7 cellular contexts compared by ENCODE assay signal in the genomic region with DNA sequence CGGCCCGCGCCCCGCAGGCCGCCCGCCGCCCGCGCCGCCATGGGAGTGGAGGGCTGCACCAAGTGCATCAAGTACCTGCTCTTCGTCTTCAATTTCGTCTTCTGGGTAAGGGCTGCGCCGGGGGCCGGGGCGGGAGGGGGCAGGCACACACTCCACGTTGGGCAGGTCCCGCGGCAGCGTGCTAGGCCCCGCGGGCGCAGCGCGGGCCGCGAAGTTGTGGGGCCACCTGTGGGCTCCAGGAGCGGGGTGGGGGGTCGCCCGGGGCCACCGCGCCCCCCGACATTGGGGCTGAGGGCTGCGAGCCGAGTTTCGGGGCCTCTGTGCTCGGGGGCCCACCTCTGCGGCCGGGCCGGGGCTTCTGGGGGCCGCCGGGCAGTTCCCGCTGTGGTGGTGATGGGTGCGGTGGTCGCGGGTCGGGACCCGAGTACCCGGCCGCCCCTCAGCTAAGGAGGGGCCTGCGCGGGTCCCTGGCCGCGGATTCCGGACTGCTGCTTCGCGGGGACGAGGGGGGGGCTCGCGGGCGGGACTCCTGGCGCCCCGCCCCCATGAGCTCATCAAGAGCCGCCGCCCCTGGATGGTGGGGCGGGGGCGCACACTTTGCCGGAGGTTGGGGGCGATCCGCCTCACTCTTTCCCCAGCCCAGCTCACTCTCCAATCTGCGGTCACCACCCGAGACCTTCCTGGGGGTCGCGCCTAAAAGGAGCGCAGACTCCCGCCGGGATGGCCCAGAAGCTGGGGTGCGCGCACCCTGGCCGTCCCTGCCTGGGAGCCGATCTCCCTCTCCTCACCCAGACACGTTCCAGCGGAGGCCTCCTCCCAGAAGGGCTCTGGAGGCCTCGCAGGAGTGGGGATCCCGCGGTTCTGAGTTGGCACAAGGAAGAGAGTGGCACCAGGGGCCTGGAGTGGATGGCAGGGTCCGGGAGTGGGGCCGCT. TPM values are rescaled to one million over a fixed set of nuclear protein-coding genes. Genes with fewer than 3 reads are reported as not detected.
A peak's percentile ranks its signal among the peaks of the same experiment; 100 is the strongest.
DNase-seq lines count a peak whose midpoint lies in the region; ATAC-seq, FAIRE-seq and TF ChIP-seq lines count a peak whose summit lies in the region.

No MANE protein-coding gene starts in this region.

- H3K27ac Mint-ChIP-seq in T-helper 17 cell, result peak overlapping the region; percentile 68

- WGBS in K562 (ENCODE audit: insufficient coverage, low coverage, missing lambda C conversion rate), result 2% methylated on average over 29 of the region's 88 CpGs

- peak overlapping the region; percentile 86 for H3K4me2 ChIP-seq in K562 (ENCODE audit: insufficient read depth, low read length)
- H3K4me2 ChIP-seq in skeletal muscle satellite cell (ENCODE audit: low read length), result peak overlapping the region; percentile 94

- peaks cover 21% of the 10 kb centered on the region; the same call in 2 of the 3 replicates for H3K36me3 ChIP-seq in K562 (ENCODE audit: control insufficient read depth, insufficient read depth, low read length)
- no peaks in the 10 kb centered on the region for H3K36me3 ChIP-seq in iPS-18a (ENCODE audit: control insufficient read depth, low read depth, low read length)
- H3K36me3 ChIP-seq in skeletal muscle satellite cell (ENCODE audit: insufficient read depth, low read length), result no peaks in the 10 kb centered on the region

- peak overlapping the region; percentile 85; the same call in 2 of the 3 replicates for H3K27ac ChIP-seq in K562 (ENCODE audit: extremely low read depth, low read depth, low read length)
- no peak overlapping the region for H3K27ac ChIP-seq in iPS-18a (ENCODE audit: low read length)

- peak overlapping the region; percentile 88 for H3K4me3 Mint-ChIP-seq in T-helper 17 cell

- TF ChIP-seq EP300 in K562 (IDR thresholded peaks at IDR 0.05; ENCODE audit: low read length), result no peak

- ATAC-seq in HG03039 (IDR thresholded peaks at IDR 0.05; ENCODE audit: unreplicated experiment) (peak; percentile 14), T-helper 17 cell (peak; percentile 61), K562 (peak; percentile 86)

- peaks cover 14% of the 10 kb centered on the region for H3K9me1 ChIP-seq in K562 (ENCODE audit: control insufficient read depth, insufficient read depth, low read length)

- no peak for TF ChIP-seq RAD21 in K562 (CRISPR knock-in tag; conservative IDR thresholded peaks at IDR 0.05 in 1 of 2, IDR thresholded peaks at IDR 0.05 in 1 of 2)

- H2AFZ ChIP-seq in K562 (ENCODE audit: low read depth, low read length), result 0 out of 2 replicates have a peak overlapping the region, but pooled peaks have one; percentile 32

- BruUV-seq in K562 (replicated peaks; lab: Mats Ljungman, UMichigan), result no TSS peak

- TF ChIP-seq CTCF in GM13976 (IDR thresholded peaks at IDR 0.05; ENCODE audit: borderline replicate concordance, control extremely low read depth, extremely low read depth, insufficient read depth, missing control alignments) (no peak), K562 (IDR thresholded peaks at IDR 0.05 in 2 of 3, conservative IDR thresholded peaks at IDR 0.05 in 1 of 3; ENCODE audit: insufficient read depth in 2 of 3, low read depth in 1 of 3, low read length in 3 of 3) (no peak)

- peaks cover 14% of the 10 kb centered on the region for H3K4me1 Mint-ChIP-seq in T-helper 17 cell

- no peak for TF ChIP-seq POLR2A in K562 (conservative IDR thresholded peaks at IDR 0.05)

- intact Hi-C loops in K562 (cut with micrococcal nuclease), result no loop called here

- H3K27me3 ChIP-seq in K562 (ENCODE audit: control insufficient read depth in 2 of 2, insufficient read depth in 2 of 2, low read length in 2 of 2) (no peaks in the 10 kb centered on the region; a peak in 1 of 5 replicates), iPS-18a (ENCODE audit: control insufficient read depth, insufficient read depth, low read length) (no peaks in the 10 kb centered on the region), skeletal muscle satellite cell (ENCODE audit: control insufficient read depth, insufficient read depth, low read length) (no peaks in the 10 kb centered on the region)

- POLR2A ChIA-PET in K562 (lab: Yijun Ruan, JAX), result interaction anchor here (0.6 to 2.4 kb wide), 12 partner anchors 8 to 1570 kb away, joined by 3 to 17 read pairs (median 4); a partner anchor contains a TSS

- H3K4me1 ChIP-seq in K562 (replicated peaks in 1 of 2; ENCODE audit: control insufficient read depth in 2 of 2, insufficient read depth in 2 of 2, low read length in 2 of 2) (peaks cover 15 to 64% of the 10 kb centered on the region in 2 experiments; a peak in 4 of 5 replicates), iPS-18a (ENCODE audit: control insufficient read depth, low read depth, low read length) (peaks cover 4% of the 10 kb centered on the region), skeletal muscle satellite cell (ENCODE audit: control insufficient read depth, insufficient read depth, low read length) (peaks cover 38% of the 10 kb centered on the region)

- H3K9me3 ChIP-seq in T-helper 17 cell (ENCODE audit: control insufficient read depth, low read length, poor library complexity, severe bottlenecking) (no peaks in the 10 kb centered on the region), K562 (replicated peaks; ENCODE audit: control insufficient read depth, insufficient read depth, low read depth, low read length) (no peaks in the 10 kb centered on the region), iPS-18a (ENCODE audit: control insufficient read depth, low read depth, low read length) (no peaks in the 10 kb centered on the region), skeletal muscle satellite cell (replicated peaks; ENCODE audit: low read length) (no peaks in the 10 kb centered on the region)

- CTCF ChIA-PET in K562 (lab: Yijun Ruan, JAX; ENCODE audit: low intra/inter-chr PET ratio), result no interaction called here

- no peaks in the 10 kb centered on the region for H3K36me3 Mint-ChIP-seq in T-helper 17 cell (ENCODE audit: low read depth)

- H3K4me3 ChIP-seq in K562 (peak overlapping the region; percentile 96), iPS-18a (ENCODE audit: low read length) (peak overlapping the region; percentile 66), skeletal muscle satellite cell (ENCODE audit: low read length) (peak overlapping the region; percentile 88)

- peak; percentile 86 for DNase-seq in GM13976 (ENCODE audit: low spot score)
- peak; percentile 39 to 61 (median 54) for DNase-seq in T-helper 17 cell
- DNase-seq in K562 (ENCODE audit: extremely low read depth in 1 of 4, low spot score in 3 of 4), result peak; percentile 77 to 82 (median 80)
- no peak for DNase-seq in islet precursor cell

- in situ Hi-C loops in GM13976 (cut with MboI; ENCODE audit: low sequenced_read_pairs, unreplicated experiment) (no loop called here), K562 (cut with MboI) (no loop called here)

- no peak for FAIRE-seq in K562 (lab: Jason Lieb, UNC)

- peaks cover 53% of the 10 kb centered on the region for H3K79me2 ChIP-seq in K562 (ENCODE audit: control insufficient read depth, insufficient read depth, low read length)

- peak overlapping the region; percentile 81 to 94 for H3K9ac ChIP-seq in K562 (ENCODE audit: insufficient read depth in 1 of 2, low read depth in 2 of 2, low read length in 2 of 2)
- peak overlapping the region; percentile 62 for H3K9ac ChIP-seq in iPS-18a (ENCODE audit: low read length)
- peak overlapping the region; percentile 94 for H3K9ac ChIP-seq in skeletal muscle satellite cell (ENCODE audit: low read depth, low read length)

- H4K20me1 ChIP-seq in K562 (replicated peaks; ENCODE audit: control insufficient read depth, insufficient read depth, low read length), result peaks cover 32% of the 10 kb centered on the region

- H3K27me3 Mint-ChIP-seq in T-helper 17 cell, result peaks cover 5% of the 10 kb centered on the region

RNA-seq across cellular contexts. Expression of a gene that starts 0.7 kb away (rescaled TPM):
- total RNA-seq in T-helper 17 cell (100 to 1,000 TPM; 153 to 194 TPM), K562 (2014; rRNA removed) (43.3 and 67.2 TPM in 2 replicates), K562 (2014; rRNA removed; fragmentation: Illumina TruSeq; extraction: Trizol) (37.4 and 60.2 TPM in 2 replicates), K562 (2015; rRNA removed; fragmentation: Illumina TruSeq; extraction: Trizol) (61.7 and 64.8 TPM in 2 replicates), K562 (2021) (181 and 189 TPM in 2 replicates)
- 93.5 and 278 TPM in 2 replicates for total RNA-seq in K562 (2011; cell fraction: chromatin; rRNA removed; ENCODE audit: low replicate concordance)
- total RNA-seq in K562 (2011; cell fraction: nucleolus; rRNA removed), result 344 and 368 TPM in 2 replicates
- 240 and 244 TPM in 2 replicates for total RNA-seq in K562 (2011; cell fraction: nucleoplasm; rRNA removed)
- polyA plus RNA-seq in K562 (2011; rRNA removed) (76.9 and 103 TPM in 2 replicates), K562 (2014; fragmentation: Illumina TruSeq; extraction: Trizol) (163 and 169 TPM in 2 replicates), K562 (2014; fragmentation: Nextera tagmentation; extraction: Ambion mirVana) (1 to 10 TPM; 2.4 to 7.0 TPM), K562 (2014; rRNA removed) (105 and 114 TPM in 2 replicates)
- 177 and 219 TPM in 2 replicates for polyA plus RNA-seq in K562 (2011; cell fraction: cytosol; rRNA removed)
- 80.1 and 118 TPM in 2 replicates for polyA plus RNA-seq in K562 (2011; cell fraction: nucleus; rRNA removed)
- 157 and 238 TPM in 2 replicates for polyA plus RNA-seq in K562 (2012)
- 67.7 and 102 TPM in 2 replicates for polyA minus RNA-seq in K562 (2011; rRNA and poly(A)+ RNA removed)
- 110 and 130 TPM in 2 replicates for polyA minus RNA-seq in K562 (2011; cell fraction: cytosol; rRNA and poly(A)+ RNA removed)
- polyA minus RNA-seq in K562 (2011; cell fraction: nucleus; rRNA and poly(A)+ RNA removed), result 23.2 and 30.1 TPM in 2 replicates
- 194 and 241 TPM in 2 replicates for total RNA-seq in skeletal muscle satellite cell (2012; rRNA removed)

RNA-seq across cellular contexts. Expression of a gene that starts 22.8 kb away (rescaled TPM):
- total RNA-seq in T-helper 17 cell, result 10 to 100 TPM; 47.9 to 60.3 TPM
- total RNA-seq in K562 (2011; cell fraction: chromatin; rRNA removed; ENCODE audit: low replicate concordance), result 7.2 and 32.5 TPM in 2 replicates
- 37.2 and 47.1 TPM in 2 replicates for total RNA-seq in K562 (2011; cell fraction: nucleolus; rRNA removed)
- total RNA-seq in K562 (2011; cell fraction: nucleoplasm; rRNA removed), result 21.3 and 24.4 TPM in 2 replicates
- 53.4 and 63.9 TPM in 2 replicates for total RNA-seq in K562 (2014; rRNA removed)
- total RNA-seq in K562 (2014; rRNA removed; fragmentation: Illumina TruSeq; extraction: Trizol), result 3.7 and 4.7 TPM in 2 replicates
- 35.3 and 35.5 TPM in 2 replicates for total RNA-seq in K562 (2015; rRNA removed; fragmentation: Illumina TruSeq; extraction: Trizol)
- 49.0 and 54.2 TPM in 2 replicates for total RNA-seq in K562 (2021)
- 11.0 and 16.2 TPM in 2 replicates for polyA plus RNA-seq in K562 (2011; rRNA removed)
- 17.0 and 45.2 TPM in 2 replicates for polyA plus RNA-seq in K562 (2011; cell fraction: cytosol; rRNA removed)
- polyA plus RNA-seq in K562 (2011; cell fraction: nucleus; rRNA removed), result 24.0 and 35.2 TPM in 2 replicates
- polyA plus RNA-seq in K562 (2012), result 37.3 and 42.1 TPM in 2 replicates
- 6.2 and 22.8 TPM in 2 replicates for polyA plus RNA-seq in K562 (2014; fragmentation: Illumina TruSeq; extraction: Trizol)
- polyA plus RNA-seq in K562 (2014; fragmentation: Nextera tagmentation; extraction: Ambion mirVana), result 1 to 10 TPM in 1 of 2 experiments, under 1 TPM in 1; 0.41 to 2.8 TPM
- 29.1 and 32.5 TPM in 2 replicates for polyA plus RNA-seq in K562 (2014; rRNA removed)
- polyA minus RNA-seq in K562 (2011; rRNA and poly(A)+ RNA removed), result 5.8 and 8.2 TPM in 2 replicates
- polyA minus RNA-seq in K562 (2011; cell fraction: cytosol; rRNA and poly(A)+ RNA removed), result 13.1 and 16.7 TPM in 2 replicates
- 26.9 and 33.5 TPM in 2 replicates for polyA minus RNA-seq in K562 (2011; cell fraction: nucleus; rRNA and poly(A)+ RNA removed)
- 47.2 and 49.9 TPM in 2 replicates for total RNA-seq in skeletal muscle satellite cell (2012; rRNA removed)

Comparison
In these comparisons a context has a peak if more than half of its experiments do, and no peak if none do; other contexts are left out.
1. ATAC-seq: peak in every context shown above with its lines; median percentile 86 in K562; 61 in T-helper 17 cell; 14 in HG03039.